In the genomic region with DNA sequence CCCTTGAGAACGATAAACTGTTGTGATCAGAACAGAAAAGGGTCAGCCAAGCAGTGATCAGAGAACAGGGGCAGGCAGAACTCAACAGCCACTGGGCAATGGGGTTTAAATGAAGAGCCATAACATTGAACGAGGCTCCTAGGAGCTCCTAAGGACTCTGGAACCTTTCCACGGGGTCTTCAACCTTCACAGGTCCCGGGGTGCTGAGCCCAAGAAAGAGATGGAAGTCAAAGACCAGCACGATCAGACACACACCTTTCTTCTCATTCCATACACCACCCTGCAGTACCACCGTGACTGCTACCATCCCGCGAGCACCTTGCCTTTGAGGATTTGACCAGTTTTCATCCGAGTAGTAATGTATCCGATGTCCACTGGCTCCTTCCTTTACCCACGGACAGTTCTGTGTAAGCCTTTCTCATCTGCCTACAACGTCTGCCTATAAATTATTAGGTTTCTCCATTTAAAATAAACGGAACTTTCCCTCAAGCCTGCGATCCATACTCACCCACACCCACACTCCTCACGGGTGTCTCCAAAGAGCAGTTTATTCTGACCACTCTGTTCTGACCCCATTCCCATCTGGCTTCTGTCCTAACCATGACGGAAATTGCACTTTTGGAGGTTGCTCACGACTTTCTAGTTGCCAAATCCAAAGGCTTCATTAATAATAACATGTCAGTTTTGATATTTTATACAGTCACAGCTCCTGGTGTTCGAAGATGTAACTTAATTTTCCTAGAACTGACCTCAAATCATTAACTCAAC, we compare ENCODE assay signal across 8 cellular contexts. TPM values are rescaled to one million over a fixed set of nuclear protein-coding genes. Genes with fewer than 3 reads are reported as not detected.
DNase-seq lines count a peak whose midpoint lies in the region; ATAC-seq and TF ChIP-seq lines count a peak whose summit lies in the region.

No MANE protein-coding gene starts in this region.

- intact Hi-C loops in activated T-helper 2 cell treated with anti-CD3 and anti-CD28 coated beads, Interferon-gamma antibody, Interleukin-2, Interleukin-4, amounts not matched to agents 10 μg/mL and 5 μg/mL and 100 μg/mL, durations not matched to agents 14 hours and 24 hours and 36 hours (cut with micrococcal nuclease): loop anchor here (1.0 to 10.0 kb wide), 3 partner anchors 169 to 451 kb away; partner anchors contain the start of gene SYT14

- H3K4me3 Mint-ChIP-seq in IgD-negative memory B cell (peak overlapping the region in 3 of 4 donors; percentile 84 to 88 (median 88)), endothelial cell (ENCODE audit: unreplicated experiment) (peak overlapping the region; percentile 91)
- H3K4me3 Mint-ChIP-seq in naive thymus-derived CD8-positive, alpha-beta T cell: peak overlapping the region; percentile 58 to 94 (median 90)
- no peak overlapping the region for H3K4me3 Mint-ChIP-seq in activated T-helper 2 cell treated with anti-CD3 and anti-CD28 coated beads, Interferon-gamma antibody, Interleukin-2, Interleukin-4, amounts not matched to agents 10 μg/mL and 5 μg/mL and 100 μg/mL, durations not matched to agents 14 hours and 24 hours and 36 hours (ENCODE audit: low read depth)

- DNase-seq in AG09309 (ENCODE audit: low read depth) (no peak), endothelial cell (ENCODE audit: low spot score) (no peak), occipital lobe (lab: John Stamatoyannopoulos, UW) (no peak), KBM-7 (no peak), anterior cingulate cortex (lab: John Stamatoyannopoulos, UW) (no peak)
- no peak for DNase-seq in naive thymus-derived CD8-positive, alpha-beta T cell
- no peak for DNase-seq in activated T-helper 2 cell treated with anti-CD3 and anti-CD28 coated beads, Interferon-gamma antibody, Interleukin-2, Interleukin-4, amounts not matched to agents 10 μg/mL and 5 μg/mL and 100 μg/mL, durations not matched to agents 14 hours and 24 hours and 36 hours (ENCODE audit: low spot score)

- TF ChIP-seq CTCF in AG09309 (IDR thresholded peaks at IDR 0.05; ENCODE audit: control insufficient read depth, insufficient read depth, low read depth, low read length, missing control alignments) (no peak), endothelial cell (IDR thresholded peaks at IDR 0.05; ENCODE audit: unreplicated experiment) (no peak)

- H3K36me3 Mint-ChIP-seq in IgD-negative memory B cell (no peaks in the 10 kb centered on the region), endothelial cell (ENCODE audit: low read depth, unreplicated experiment) (no peaks in the 10 kb centered on the region)
- no peaks in the 10 kb centered on the region for H3K36me3 Mint-ChIP-seq in naive thymus-derived CD8-positive, alpha-beta T cell
- H3K36me3 Mint-ChIP-seq in activated T-helper 2 cell treated with anti-CD3 and anti-CD28 coated beads, Interferon-gamma antibody, Interleukin-2, Interleukin-4, amounts not matched to agents 10 μg/mL and 5 μg/mL and 100 μg/mL, durations not matched to agents 14 hours and 24 hours and 36 hours (ENCODE audit: low read depth): no peaks in the 10 kb centered on the region

- ATAC-seq in naive thymus-derived CD8-positive, alpha-beta T cell: no peak

- H3K27me3 Mint-ChIP-seq in IgD-negative memory B cell (peaks cover 2% of the 10 kb centered on the region), endothelial cell (ENCODE audit: unreplicated experiment) (no peaks in the 10 kb centered on the region)
- H3K27me3 Mint-ChIP-seq in naive thymus-derived CD8-positive, alpha-beta T cell: peaks cover 9 to 25% (median 13%) of the 10 kb centered on the region in 5 donors
- peaks cover 41% of the 10 kb centered on the region for H3K27me3 Mint-ChIP-seq in activated T-helper 2 cell treated with anti-CD3 and anti-CD28 coated beads, Interferon-gamma antibody, Interleukin-2, Interleukin-4, amounts not matched to agents 10 μg/mL and 5 μg/mL and 100 μg/mL, durations not matched to agents 14 hours and 24 hours and 36 hours (ENCODE audit: low read depth)

- POLR2A ChIA-PET in naive thymus-derived CD8-positive, alpha-beta T cell (lab: Charles Lee): no interaction called here

- H3K9me3 Mint-ChIP-seq in IgD-negative memory B cell: no peaks in the 10 kb centered on the region
- H3K9me3 Mint-ChIP-seq in endothelial cell (ENCODE audit: unreplicated experiment): no peaks in the 10 kb centered on the region
- no peaks in the 10 kb centered on the region for H3K9me3 Mint-ChIP-seq in naive thymus-derived CD8-positive, alpha-beta T cell
- no peaks in the 10 kb centered on the region for H3K9me3 Mint-ChIP-seq in activated T-helper 2 cell treated with anti-CD3 and anti-CD28 coated beads, Interferon-gamma antibody, Interleukin-2, Interleukin-4, amounts not matched to agents 10 μg/mL and 5 μg/mL and 100 μg/mL, durations not matched to agents 14 hours and 24 hours and 36 hours

- peaks cover 0 to 3% (median 3%) of the 10 kb centered on the region in 3 donors for H3K4me1 Mint-ChIP-seq in IgD-negative memory B cell
- H3K4me1 Mint-ChIP-seq in endothelial cell (ENCODE audit: unreplicated experiment): no peaks in the 10 kb centered on the region
- peaks cover 4 to 8% (median 5%) of the 10 kb centered on the region in 4 donors for H3K4me1 Mint-ChIP-seq in naive thymus-derived CD8-positive, alpha-beta T cell
- peaks cover 3% of the 10 kb centered on the region for H3K4me1 Mint-ChIP-seq in activated T-helper 2 cell treated with anti-CD3 and anti-CD28 coated beads, Interferon-gamma antibody, Interleukin-2, Interleukin-4, amounts not matched to agents 10 μg/mL and 5 μg/mL and 100 μg/mL, durations not matched to agents 14 hours and 24 hours and 36 hours (ENCODE audit: low read depth)

- H3K27ac Mint-ChIP-seq in IgD-negative memory B cell: peak overlapping the region in 1 of 3 donors; percentile 70
- H3K27ac Mint-ChIP-seq in endothelial cell (ENCODE audit: unreplicated experiment): no peak overlapping the region
- peak overlapping the region in 4 of 10 donors; percentile 26 to 58 (median 28) for H3K27ac Mint-ChIP-seq in naive thymus-derived CD8-positive, alpha-beta T cell
- H3K27ac Mint-ChIP-seq in activated T-helper 2 cell treated with anti-CD3 and anti-CD28 coated beads, Interferon-gamma antibody, Interleukin-2, Interleukin-4, amounts not matched to agents 10 μg/mL and 5 μg/mL and 100 μg/mL, durations not matched to agents 14 hours and 24 hours and 36 hours: no peak overlapping the region

- peak overlapping the region; percentile 50 for H3K4me3 ChIP-seq in AG09309 (ENCODE audit: control insufficient read depth, low read depth, low read length)

- in situ Hi-C loops in KBM-7 (cut with MboI; ENCODE audit: low pct_unique_long_range_greater_than_20kb, low sequenced_read_pairs): loop anchor here (25.0 kb wide), 1 partner anchor 175 kb away; no protein-coding TSS in a partner anchor

RNA-seq across cellular contexts. Expression of gene HHAT, which starts 16.8 kb away (rescaled TPM):
- 6.3 TPM for polyA plus RNA-seq in IgD-negative memory B cell
- total RNA-seq in endothelial cell (ENCODE audit: unreplicated experiment) (6.0 TPM), occipital lobe (2.0 TPM)
- 1 to 10 TPM; 1.5 to 1.8 TPM for total RNA-seq in naive thymus-derived CD8-positive, alpha-beta T cell
- polyA plus RNA-seq in naive thymus-derived CD8-positive, alpha-beta T cell: 1 to 10 TPM in 1 of 3 donors, under 1 TPM in 2; 0.74 to 1.6 (median 0.75) TPM
- 0.43 and 0.57 TPM in 2 replicates for total RNA-seq in activated T-helper 2 cell treated with anti-CD3 and anti-CD28 coated beads, Interferon-gamma antibody, Interleukin-2, Interleukin-4, amounts not matched to agents 10 μg/mL and 5 μg/mL and 100 μg/mL, durations not matched to agents 14 hours and 24 hours and 36 hours
